Comparison of ENCODE assay signal across 18 cellular contexts in the genomic region with DNA sequence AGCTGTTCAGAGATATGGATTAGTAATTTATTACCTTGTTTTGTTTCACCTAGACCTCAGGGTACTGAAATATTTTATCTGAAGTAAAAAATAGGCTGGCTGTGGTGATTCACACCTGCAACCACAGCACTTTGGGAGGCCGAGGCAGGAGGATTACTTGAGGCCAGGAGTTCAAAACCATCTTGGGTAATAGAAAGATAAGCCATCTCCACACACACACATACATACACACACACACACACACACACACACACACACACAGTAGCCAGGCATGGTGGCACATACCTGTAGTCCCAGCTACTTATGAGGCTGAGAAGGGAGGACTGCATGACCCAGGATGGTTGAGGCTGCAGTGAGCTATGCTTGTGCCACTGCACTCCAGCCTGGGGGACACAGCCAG. TPM values are rescaled to one million over a fixed set of nuclear protein-coding genes. Genes with fewer than 3 reads are reported as not detected.
DNase-seq lines count a peak whose midpoint lies in the region; ATAC-seq, FAIRE-seq and TF ChIP-seq lines count a peak whose summit lies in the region.
"Had no signal": no experiment of that assay in that cellular context is flagged by ENCODE, and none has a peak within 500 bp of the region (broad histone marks: within the 10 kb centered on the region; RNA-seq: fewer than 3 reads in every experiment).

No MANE protein-coding gene starts in this region.

- dilution Hi-C loops in endothelial cell of umbilical vein (cut with MboI; ENCODE audit: extremely low pct_ligation_motif_present, low sequenced_read_pairs): no loop called here

- POLR2A ChIA-PET in activated CD4-positive, alpha-beta memory T cell treated with anti-CD3 and anti-CD28 coated beads for 36 hours (lab: Charles Lee): interaction anchor here (1.0 to 3.9 kb wide), 3 partner anchors 17 to 85 kb away, joined by 3 to 41 read pairs (median 26); no protein-coding TSS in a partner anchor
- POLR2A ChIA-PET in endothelial cell of umbilical vein (lab: Charles Lee): interaction anchor here (0.8 kb wide), 1 partner anchor 42 kb away, joined by 3 read pairs; no protein-coding TSS in a partner anchor

- no TSS peak for BruUV-seq in endothelial cell of umbilical vein (replicated peaks; lab: Mats Ljungman, UMichigan)

- no peak overlapping the region for H2AFZ ChIP-seq in endothelial cell of umbilical vein (ENCODE audit: low read depth, low read length)

- ATAC-seq in heart right ventricle (no peak), GM21526 (IDR thresholded peaks at IDR 0.05; ENCODE audit: low FRiP score, unreplicated experiment) (no peak)
- ATAC-seq: foreskin keratinocyte had no signal

- H3K9ac ChIP-seq in endothelial cell of umbilical vein (replicated peaks; ENCODE audit: extremely low read depth, insufficient read depth, low read length): peak overlapping the region; percentile 76

- no peaks in the 10 kb centered on the region for H3K36me3 Mint-ChIP-seq in activated CD4-positive, alpha-beta memory T cell treated with anti-CD3 and anti-CD28 coated beads for 36 hours

- TF ChIP-seq POLR2A in endothelial cell of umbilical vein (IDR thresholded peaks at IDR 0.05; ENCODE audit: low read depth, low read length) (no peak), tibial nerve (IDR thresholded peaks at IDR 0.05) (no peak)

- no peaks in the 10 kb centered on the region for H3K27me3 Mint-ChIP-seq in activated CD4-positive, alpha-beta memory T cell treated with anti-CD3 and anti-CD28 coated beads for 36 hours

- no peaks in the 10 kb centered on the region for H3K9me1 ChIP-seq in endothelial cell of umbilical vein (replicated peaks; ENCODE audit: control insufficient read depth, extremely low read depth, insufficient read depth, low read length)

- H3K27ac ChIP-seq in heart right ventricle (peak overlapping the region in 6 of 10 donors; percentile 79 to 98 (median 96)), endothelial cell of umbilical vein (ENCODE audit: insufficient read depth, low read depth, low read length) (peak overlapping the region; percentile 77), tibial nerve (peak overlapping the region in 3 of 4 donors; percentile 84 to 99 (median 98))
- H3K27ac ChIP-seq: foreskin keratinocyte had no signal

- CTCF ChIA-PET in activated CD4-positive, alpha-beta memory T cell treated with anti-CD3 and anti-CD28 coated beads for 36 hours (lab: Charles Lee): interaction anchor here (1.3 to 4.8 kb wide), 5 partner anchors 14 to 127 kb away, joined by 4 to 72 read pairs (median 26); no protein-coding TSS in a partner anchor
- CTCF ChIA-PET in endothelial cell of umbilical vein (lab: Charles Lee): interaction anchor here (2.9 to 4.8 kb wide), 5 partner anchors 17 to 128 kb away, joined by 11 to 69 read pairs (median 46); no protein-coding TSS in a partner anchor

- no peak overlapping the region for H3K4me3 Mint-ChIP-seq in activated CD4-positive, alpha-beta memory T cell treated with anti-CD3 and anti-CD28 coated beads for 36 hours

- intact Hi-C loops in heart right ventricle (cut with DNase I): no loop called here
- intact Hi-C loops in cardiac septum (cut with DNase I): no loop called here
- intact Hi-C loops in activated CD4-positive, alpha-beta memory T cell treated with anti-CD3 and anti-CD28 coated beads for 36 hours (cut with micrococcal nuclease): no loop called here
- intact Hi-C loops in endothelial cell of umbilical vein (cut with micrococcal nuclease): no loop called here

- peaks cover 32% of the 10 kb centered on the region for H3K4me1 Mint-ChIP-seq in activated CD4-positive, alpha-beta memory T cell treated with anti-CD3 and anti-CD28 coated beads for 36 hours (ENCODE audit: low read depth)

- H3K4me1 ChIP-seq in heart right ventricle (peaks cover 0 to 61% (median 18%) of the 10 kb centered on the region in 9 donors), endothelial cell of umbilical vein (ENCODE audit: control insufficient read depth, extremely low read depth, insufficient read depth, low read length) (peaks cover 36% of the 10 kb centered on the region), tibial nerve (peaks cover 0 to 8% (median 2%) of the 10 kb centered on the region in 4 donors)
- H3K4me1 ChIP-seq: uterus had no signal

- H3K9me3 ChIP-seq in heart right ventricle (no peaks in the 10 kb centered on the region), endothelial cell of umbilical vein (replicated peaks; ENCODE audit: control insufficient read depth, insufficient read depth, low read length) (no peaks in the 10 kb centered on the region), tibial nerve (no peaks in the 10 kb centered on the region)
- H3K9me3 ChIP-seq: uterus had no signal

- peaks cover 0 to 82% (median 37%) of the 10 kb centered on the region in 7 donors for H3K27me3 ChIP-seq in heart right ventricle
- H3K27me3 ChIP-seq in endothelial cell of umbilical vein (ENCODE audit: control insufficient read depth in 2 of 2, insufficient read depth in 2 of 2, low read length in 2 of 2): no peaks in the 10 kb centered on the region
- H3K27me3 ChIP-seq in tibial nerve: no peaks in the 10 kb centered on the region
- H3K27me3 ChIP-seq: foreskin keratinocyte had no signal

- no peak for DNase-seq in heart right ventricle
- no peak for DNase-seq in cardiac septum (ENCODE audit: low spot score)
- DNase-seq in activated CD4-positive, alpha-beta memory T cell treated with anti-CD3 and anti-CD28 coated beads for 36 hours: peak; percentile 51
- DNase-seq in endothelial cell of umbilical vein (ENCODE audit: low read depth, low spot score): peak; percentile 18
- DNase-seq in tibial nerve (ENCODE audit: low spot score in 2 of 2): no peak
- no peak for DNase-seq in COLO668 (lab: John Stamatoyannopoulos, UW; ENCODE audit: unreplicated experiment)
- no peak for DNase-seq in ureter (ENCODE audit: low spot score)
- DNase-seq: AML-193; anterior cingulate cortex; KBM-7; NCI-H146; NCI-H524 treated with DMSO at 0.1 percent for 48 hours; stimulated activated CD4-positive, alpha-beta T cell treated with anti-CD3 and anti-CD28 coated beads, Interleukin-2, amount 100 ng/mL, for 24 hours; uterus had no signal

- 71 to 72% methylated on average over 1 of the region's 1 CpG for WGBS in heart right ventricle, 2 donors
- WGBS in tibial nerve, 2 donors: 89 to 100% methylated on average over 1 of the region's 1 CpG

- peaks cover 0 to 7% (median 0%) of the 10 kb centered on the region in 9 donors for H3K36me3 ChIP-seq in heart right ventricle
- H3K36me3 ChIP-seq in endothelial cell of umbilical vein (ENCODE audit: control insufficient read depth in 2 of 2, extremely low read depth in 1 of 2, insufficient read depth in 2 of 2, low read length in 2 of 2): no peaks in the 10 kb centered on the region
- no peaks in the 10 kb centered on the region for H3K36me3 ChIP-seq in tibial nerve
- H3K36me3 ChIP-seq: uterus had no signal

- H4K20me1 ChIP-seq in endothelial cell of umbilical vein (replicated peaks; ENCODE audit: control insufficient read depth, extremely low read depth, insufficient read depth, low read length): no peaks in the 10 kb centered on the region

- peak; percentile 31 for FAIRE-seq in endothelial cell of umbilical vein (lab: Jason Lieb, UNC)
- FAIRE-seq: GM12892, islet of Langerhans had no signal

- H3K9me3 Mint-ChIP-seq in activated CD4-positive, alpha-beta memory T cell treated with anti-CD3 and anti-CD28 coated beads for 36 hours: no peaks in the 10 kb centered on the region

- TF ChIP-seq CTCF in heart right ventricle (IDR thresholded peaks at IDR 0.05) (no peak), endothelial cell of umbilical vein (IDR thresholded peaks at IDR 0.05; ENCODE audit: extremely low read depth in 1 of 2, insufficient read depth in 1 of 2, low read depth in 1 of 2, low read length in 2 of 2) (no peak), tibial nerve (IDR thresholded peaks at IDR 0.05) (no peak)

- H3K4me3 ChIP-seq in heart right ventricle (peak overlapping the region in 2 of 10 donors; percentile 39 to 69), endothelial cell of umbilical vein (replicated peaks in 1 of 3; ENCODE audit: insufficient read depth in 1 of 3, low read depth in 1 of 3, low read length in 3 of 3) (peak overlapping the region in 1 of 3 experiments; percentile 87), tibial nerve (peak overlapping the region in 1 of 4 donors; percentile 45)
- H3K4me3 ChIP-seq: uterus had no signal

- H3K27ac Mint-ChIP-seq in activated CD4-positive, alpha-beta memory T cell treated with anti-CD3 and anti-CD28 coated beads for 36 hours: no peak overlapping the region

- peak overlapping the region; percentile 85 for H3K4me2 ChIP-seq in endothelial cell of umbilical vein (ENCODE audit: insufficient read depth, low read length)

- TF ChIP-seq EP300 in tibial nerve (IDR thresholded peaks at IDR 0.05): no peak

- H3K79me2 ChIP-seq in endothelial cell of umbilical vein (ENCODE audit: control insufficient read depth, insufficient read depth, low read length): peaks cover 53% of the 10 kb centered on the region

TF ChIP-seq in endothelial cell of umbilical vein, 7 proteins besides CTCF, POLR2A, EP300 and RAD21 (continues in another document):
- no peak for TF ChIP-seq MYC (IDR thresholded peaks at IDR 0.05; ENCODE audit: low read depth, low read length)
- no peak for TF ChIP-seq JUN (IDR thresholded peaks at IDR 0.05; ENCODE audit: borderline replicate concordance, insufficient read depth, insufficient read length, low read depth)
- no peak for TF ChIP-seq EZH2 (IDR thresholded peaks at IDR 0.05; ENCODE audit: borderline replicate concordance, low read depth, low read length, severe bottlenecking)
- no peak for TF ChIP-seq POLR2AphosphoS5 (IDR thresholded peaks at IDR 0.05; ENCODE audit: insufficient read depth, low read depth, low read length)
- TF ChIP-seq, protein P1, sequence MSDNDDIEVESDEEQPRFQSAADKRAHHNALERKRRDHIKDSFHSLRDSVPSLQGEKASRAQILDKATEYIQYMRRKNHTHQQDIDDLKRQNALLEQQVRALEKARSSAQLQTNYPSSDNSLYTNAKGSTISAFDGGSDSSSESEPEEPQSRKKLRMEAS (IDR thresholded peaks at IDR 0.05; ENCODE audit: insufficient read depth, insufficient read length): no peak
- TF ChIP-seq FOS (IDR thresholded peaks at IDR 0.05; ENCODE audit: borderline replicate concordance, insufficient read depth, low read length): no peak

RNA-seq across cellular contexts. Expression of a gene that starts 3.7 kb away (rescaled TPM):
- total RNA-seq in heart right ventricle (1 to 10 TPM in 4 of 10 donors, under 1 TPM in 6; 0.42 to 1.8 (median 0.87) TPM), cardiac septum (1.2 TPM), endothelial cell of umbilical vein (6.6 and 8.1 TPM in 2 replicates), tibial nerve (1 to 10 TPM; 5.4 to 9.0 (median 8.1) TPM), ureter (4.4 TPM)
- polyA plus RNA-seq in heart right ventricle (1 to 10 TPM; 2.4 to 3.4 TPM), endothelial cell of umbilical vein (10.4 and 11.1 TPM in 2 replicates)
- total RNA-seq in activated CD4-positive, alpha-beta memory T cell treated with anti-CD3 and anti-CD28 coated beads for 36 hours: 1 to 10 TPM; 2.8 to 3.8 TPM
- polyA plus RNA-seq in endothelial cell of umbilical vein (2011; cell fraction: cytosol; rRNA removed): 8.6 and 9.1 TPM in 2 replicates
- 6.8 and 7.3 TPM in 2 replicates for polyA plus RNA-seq in endothelial cell of umbilical vein (2011; cell fraction: nucleus; rRNA removed)
- 3.9 and 4.3 TPM in 2 replicates for polyA plus RNA-seq in endothelial cell of umbilical vein (2012)
- 7.2 and 7.3 TPM in 2 replicates for polyA minus RNA-seq in endothelial cell of umbilical vein
- 1.2 TPM for polyA minus RNA-seq in endothelial cell of umbilical vein (2011; cell fraction: cytosol; rRNA and poly(A)+ RNA removed)
- 12.9 and 14.0 TPM in 2 replicates for polyA minus RNA-seq in endothelial cell of umbilical vein (2011; cell fraction: nucleus; rRNA and poly(A)+ RNA removed)

Comparison
In these comparisons a context has a peak if more than half of its experiments do, and no peak if none do; other contexts are left out.
1. DNase-seq: peak in activated CD4-positive, alpha-beta memory T cell treated with anti-CD3 and anti-CD28 coated beads for 36 hours (single experiment) and endothelial cell of umbilical vein (single experiment); none in heart right ventricle (0 of 2), cardiac septum (single experiment), tibial nerve (0 of 2), COLO668 (single experiment) and ureter (single experiment).
2. Peak in every context shown above with its lines, with median percentiles within 50 percentile points of each other: H3K27ac ChIP-seq.